Comparison of ENCODE assay signal across 12 cellular contexts in the genomic region with DNA sequence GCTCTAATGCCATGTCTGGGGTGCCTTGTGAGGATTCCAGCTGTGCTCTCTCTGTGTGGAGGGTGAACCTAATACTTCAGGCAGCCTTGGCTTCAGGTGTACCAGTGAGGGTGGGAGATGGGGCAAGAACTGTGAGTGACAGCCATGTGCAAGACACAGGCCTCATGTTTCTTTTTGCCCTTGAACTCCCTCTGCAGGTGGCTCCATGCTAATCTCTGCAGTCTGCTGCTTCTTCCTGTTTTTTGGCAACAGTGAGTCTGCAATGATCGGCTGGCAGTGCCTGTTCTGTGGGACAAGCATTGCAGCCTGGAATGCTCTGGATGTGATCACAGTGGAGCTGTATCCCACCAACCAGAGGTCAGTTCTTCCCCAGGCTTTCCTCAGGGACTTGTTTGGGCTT.
A peak's percentile ranks its signal among the peaks of the same experiment; 100 is the strongest.
DNase-seq lines count a peak whose midpoint lies in the region; ATAC-seq, FAIRE-seq and TF ChIP-seq lines count a peak whose summit lies in the region.
"Had no signal": no experiment of that assay in that cellular context is flagged by ENCODE, and none has a peak within 500 bp of the region (broad histone marks: within the 10 kb centered on the region; RNA-seq: fewer than 3 reads in every experiment).

No MANE protein-coding gene starts in this region.

- no peaks in the 10 kb centered on the region for H3K36me3 ChIP-seq in endodermal cell (ENCODE audit: control insufficient read depth, insufficient read depth, low read length)
- H3K36me3 ChIP-seq: neural progenitor cell had no signal

- WGBS in endodermal cell (ENCODE audit: insufficient coverage in 1 of 2, insufficient read length in 1 of 2), 2 experiments: 88 to 90% methylated on average over 1 of the region's 1 CpG

- no peak overlapping the region for H3K27ac ChIP-seq in C4-2B
- no peak overlapping the region for H3K27ac ChIP-seq in endodermal cell (ENCODE audit: low read depth, low read length)
- H3K27ac ChIP-seq: epithelial cell of prostate, neural progenitor cell had no signal

- H3K4me3 ChIP-seq in endodermal cell (ENCODE audit: low read length): no peak overlapping the region
- H3K4me3 ChIP-seq: neural progenitor cell had no signal

- no peaks in the 10 kb centered on the region for H3K36me3 Mint-ChIP-seq in endodermal cell (ENCODE audit: low read depth)
- H3K36me3 Mint-ChIP-seq: CD8-positive, alpha-beta T cell; neural progenitor cell had no signal

- TF ChIP-seq POLR2A in GM12891 (IDR thresholded peaks at IDR 0.05; ENCODE audit: low read depth, low read length): no peak

- H3K9me3 Mint-ChIP-seq in endodermal cell: no peaks in the 10 kb centered on the region
- H3K9me3 Mint-ChIP-seq: CD8-positive, alpha-beta T cell; neural progenitor cell had no signal

- TF ChIP-seq CTCF in C4-2B (conservative IDR thresholded peaks at IDR 0.05) (peak; percentile 22; the same call in 1 of the 2 replicates), endodermal cell (conservative IDR thresholded peaks at IDR 0.05) (peak; percentile 60)

- H3K4me3 Mint-ChIP-seq in endodermal cell: no peak overlapping the region
- H3K4me3 Mint-ChIP-seq: CD8-positive, alpha-beta T cell; neural progenitor cell had no signal

- peaks cover 3% of the 10 kb centered on the region for H3K4me1 Mint-ChIP-seq in endodermal cell
- H3K4me1 Mint-ChIP-seq: neural progenitor cell had no signal

- H3K27ac Mint-ChIP-seq in endodermal cell: no peak overlapping the region
- H3K27ac Mint-ChIP-seq: CD8-positive, alpha-beta T cell; neural progenitor cell had no signal

- no peaks in the 10 kb centered on the region for H3K9me3 ChIP-seq in endodermal cell (ENCODE audit: control insufficient read depth, low read length)

- ATAC-seq in GM18498 (IDR thresholded peaks at IDR 0.05; ENCODE audit: unreplicated experiment) (peak; percentile 50), GM21825 (IDR thresholded peaks at IDR 0.05; ENCODE audit: unreplicated experiment) (no peak), HG03521 (IDR thresholded peaks at IDR 0.05; ENCODE audit: unreplicated experiment) (no peak)
- ATAC-seq: CD8-positive, alpha-beta T cell had no signal

- H3K27me3 Mint-ChIP-seq in endodermal cell (ENCODE audit: insufficient read depth): peaks cover 10% of the 10 kb centered on the region

- no peak for FAIRE-seq in GM12891 (lab: Jason Lieb, UNC)
- FAIRE-seq: GM18507 had no signal

- peak; percentile 60 for DNase-seq in NOMO-1 treated with DMSO at 0.1 percent for 48 hours (lab: John Stamatoyannopoulos, UW; ENCODE audit: unreplicated experiment)
- DNase-seq in endodermal cell: peak; percentile 75
- no peak for DNase-seq in GM12891 (ENCODE audit: insufficient read length, low spot score)
- DNase-seq in NCI-H2196 treated with DMSO at 0.1 percent for 48 hours (lab: John Stamatoyannopoulos, UW; ENCODE audit: unreplicated experiment): no peak
- DNase-seq: CD8-positive, alpha-beta T cell had no signal

- H3K4me1 ChIP-seq in endodermal cell (ENCODE audit: control insufficient read depth, insufficient read depth, low read length): no peaks in the 10 kb centered on the region
- H3K4me1 ChIP-seq: neural progenitor cell had no signal

- peaks cover 7% of the 10 kb centered on the region for H3K27me3 ChIP-seq in endodermal cell (ENCODE audit: control insufficient read depth, insufficient read depth, low read length, poor library complexity, severe bottlenecking)
- H3K27me3 ChIP-seq: neural progenitor cell had no signal

- H3K9ac ChIP-seq in endodermal cell (ENCODE audit: extremely low read depth, low read length, poor library complexity, severe bottlenecking): no peak overlapping the region
- H3K9ac ChIP-seq: neural progenitor cell had no signal

TF ChIP-seq in GM12891, 5 proteins besides CTCF, POLR2A, EP300 and RAD21:
- TF ChIP-seq SPI1 (IDR thresholded peaks at IDR 0.05; ENCODE audit: low read depth, low read length) (no peak), TAF1 (IDR thresholded peaks at IDR 0.05; ENCODE audit: low read depth, low read length) (no peak), POLR2AphosphoS5 (IDR thresholded peaks at IDR 0.05; ENCODE audit: low read depth, low read length) (no peak), POU2F2 (IDR thresholded peaks at IDR 0.05; ENCODE audit: low read depth, low read length) (no peak), PAX5 (IDR thresholded peaks at IDR 0.05; ENCODE audit: insufficient read depth, low read length, severe bottlenecking) (no peak)

Comparison
In these comparisons a context has a peak if more than half of its experiments do, and no peak if none do; other contexts are left out.
1. DNase-seq: peak in NOMO-1 treated with DMSO at 0.1 percent for 48 hours (single experiment) and endodermal cell (single experiment); none in GM12891 (single experiment) and NCI-H2196 treated with DMSO at 0.1 percent for 48 hours (single experiment).